ENCODE assay signal across 1 cellular context in genomic region chr3:160475889-160476288, GRCh38.
TF ChIP-seq lines count a peak whose summit lies in the region.

No MANE protein-coding gene starts in this region.

TF ChIP-seq in endothelial cell of umbilical vein, 7 proteins besides CTCF, POLR2A, EP300 and RAD21:
- TF ChIP-seq GATA2 (IDR thresholded peaks at IDR 0.05; ENCODE audit: insufficient read depth, insufficient read length, low read depth, low read length) (no peak), EZH2 (IDR thresholded peaks at IDR 0.05; ENCODE audit: borderline replicate concordance, low read depth, low read length, severe bottlenecking) (no peak)
